In the genomic region with DNA sequence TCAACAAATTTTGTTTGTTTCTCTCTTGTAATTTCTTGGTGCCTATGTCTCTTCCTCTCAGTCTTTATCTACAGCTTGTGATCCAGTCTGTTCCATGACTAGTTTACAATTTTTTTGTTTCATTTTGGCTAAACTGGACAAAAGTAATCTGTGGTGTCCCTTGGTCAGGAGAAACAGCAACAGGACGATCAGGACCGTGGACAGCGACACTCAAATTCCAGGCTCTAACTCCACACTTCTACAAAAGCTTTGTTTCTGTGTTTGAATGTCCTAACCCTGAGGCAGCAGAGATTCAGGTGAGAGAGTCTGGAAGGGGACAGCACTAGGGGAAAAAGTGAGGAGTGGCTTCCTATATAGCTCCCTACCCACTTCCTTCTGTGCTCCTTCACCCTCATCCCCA, we compare ENCODE assay signal across 11 cellular contexts.
DNase-seq lines count a peak whose midpoint lies in the region; ATAC-seq and TF ChIP-seq lines count a peak whose summit lies in the region.
"Had no signal": no experiment of that assay in that cellular context is flagged by ENCODE, and none has a peak within 500 bp of the region (broad histone marks: within the 10 kb centered on the region; RNA-seq: fewer than 3 reads in every experiment).

No MANE protein-coding gene starts in this region.

- H3K4me1 ChIP-seq in A673 (ENCODE audit: insufficient read depth, low read length, poor library complexity, severe bottlenecking) (peaks cover 8% of the 10 kb centered on the region), hepatocyte (ENCODE audit: insufficient read depth) (no peaks in the 10 kb centered on the region), vagina (no peaks in the 10 kb centered on the region), osteoblast (ENCODE audit: insufficient read depth, low read length) (no peaks in the 10 kb centered on the region)

- H3K27me3 ChIP-seq in A673 (replicated peaks; ENCODE audit: insufficient read depth, low read depth, low read length, poor library complexity) (no peaks in the 10 kb centered on the region), hepatocyte (no peaks in the 10 kb centered on the region), vagina (no peaks in the 10 kb centered on the region), osteoblast (ENCODE audit: insufficient read depth, low read length) (no peaks in the 10 kb centered on the region)

- no peak overlapping the region for H3K27ac Mint-ChIP-seq in glutamatergic neuron (ENCODE audit: unreplicated experiment)
- no peak overlapping the region for H3K27ac Mint-ChIP-seq in stimulated activated effector memory CD8-positive, alpha-beta T cell treated with anti-CD3 and anti-CD28 coated beads, Interleukin-12 subunit alpha, Interleukin-12 subunit beta, amount 100 ng/mL, for 72 hours
- H3K27ac Mint-ChIP-seq: activated T-helper 1 cell treated with anti-CD3 and anti-CD28 coated beads, Interleukin-12 subunit alpha, Interleukin-12 subunit beta, Interleukin-2, Interleukin-4 antibody, amounts not matched to agents 30 ng/mL and 10 ng/mL and 1 ng/mL, durations not matched to agents 14 hours and 24 hours and 36 hours; stimulated activated naive CD8-positive, alpha-beta T cell treated with anti-CD3 and anti-CD28 coated beads, Interleukin-15, amount 100 ng/mL, for 72 hours had no signal

- H3K27ac ChIP-seq in A673 (ENCODE audit: low read depth, low read length, poor library complexity, severe bottlenecking), result no peak overlapping the region
- no peak overlapping the region for H3K27ac ChIP-seq in hepatocyte
- no peak overlapping the region for H3K27ac ChIP-seq in vagina
- H3K27ac ChIP-seq in osteoblast (ENCODE audit: low read depth, low read length), result no peak overlapping the region

- BruUV-seq in A673 (replicated peaks; lab: Mats Ljungman, UMichigan), result no TSS peak

- DNase-seq in A673 (ENCODE audit: low spot score) (peak; percentile 20), GM19240 (ENCODE audit: insufficient read length, low spot score) (peak; percentile 0), SW480 (ENCODE audit: low spot score) (peak; percentile 23), hepatocyte (ENCODE audit: low spot score) (peak; percentile 61), glutamatergic neuron (no peak), vagina (ENCODE audit: extremely low spot score in 2 of 2) (no peak), osteoblast (ENCODE audit: insufficient read length, low spot score, missing footprints) (no peak)
- DNase-seq in stimulated activated effector memory CD8-positive, alpha-beta T cell treated with anti-CD3 and anti-CD28 coated beads, Interleukin-12 subunit alpha, Interleukin-12 subunit beta, amount 100 ng/mL, for 72 hours (ENCODE audit: low spot score in 2 of 2), result no peak
- DNase-seq: DMS79; stimulated activated naive CD8-positive, alpha-beta T cell treated with anti-CD3 and anti-CD28 coated beads, Interleukin-15, amount 100 ng/mL, for 72 hours had no signal

- peaks cover 2% of the 10 kb centered on the region for H3K27me3 Mint-ChIP-seq in glutamatergic neuron (ENCODE audit: unreplicated experiment)
- H3K27me3 Mint-ChIP-seq: stimulated activated naive CD8-positive, alpha-beta T cell treated with anti-CD3 and anti-CD28 coated beads, Interleukin-15, amount 100 ng/mL, for 72 hours had no signal

- 5% methylated on average over 3 of the region's 3 CpGs for WGBS in hepatocyte (ENCODE audit: low lambda C conversion rate, missing lambda C conversion rate)

- POLR2A ChIA-PET in A673 (lab: Charles Lee; ENCODE audit: low non-redundant PET), result no interaction called here

- intact Hi-C loops in A673 (cut with micrococcal nuclease; ENCODE audit: unreplicated experiment), result no loop called here
- intact Hi-C loops in vagina (cut with DNase I), result no loop called here

- no peak for ATAC-seq in stimulated activated effector memory CD8-positive, alpha-beta T cell treated with anti-CD3 and anti-CD28 coated beads, Interleukin-12 subunit alpha, Interleukin-12 subunit beta, amount 100 ng/mL, for 72 hours
- ATAC-seq: stimulated activated naive CD8-positive, alpha-beta T cell treated with anti-CD3 and anti-CD28 coated beads, Interleukin-15, amount 100 ng/mL, for 72 hours had no signal

- H3K9me2 ChIP-seq in hepatocyte (replicated peaks; ENCODE audit: insufficient read depth), result no peaks in the 10 kb centered on the region

- peaks cover 6% of the 10 kb centered on the region for H3K36me3 Mint-ChIP-seq in glutamatergic neuron (ENCODE audit: unreplicated experiment)
- no peaks in the 10 kb centered on the region for H3K36me3 Mint-ChIP-seq in stimulated activated effector memory CD8-positive, alpha-beta T cell treated with anti-CD3 and anti-CD28 coated beads, Interleukin-12 subunit alpha, Interleukin-12 subunit beta, amount 100 ng/mL, for 72 hours

- TF ChIP-seq CTCF in A673 (conservative IDR thresholded peaks at IDR 0.05; ENCODE audit: low read depth, low read length), result no peak
- TF ChIP-seq CTCF in hepatocyte (IDR thresholded peaks at IDR 0.05; ENCODE audit: poor library complexity), result no peak
- TF ChIP-seq CTCF in glutamatergic neuron (IDR thresholded peaks at IDR 0.05; ENCODE audit: partially characterized antibody, unreplicated experiment), result no peak
- no peak for TF ChIP-seq CTCF in vagina (IDR thresholded peaks at IDR 0.05)
- TF ChIP-seq CTCF in osteoblast (IDR thresholded peaks at IDR 0.05; ENCODE audit: extremely low read depth, low read depth, low read length), result no peak

- H3K9me3 ChIP-seq in A673 (ENCODE audit: low read depth, low read length, poor library complexity, severe bottlenecking), result no peaks in the 10 kb centered on the region
- no peaks in the 10 kb centered on the region for H3K9me3 ChIP-seq in hepatocyte (ENCODE audit: low read depth)
- no peaks in the 10 kb centered on the region for H3K9me3 ChIP-seq in vagina
- H3K9me3 ChIP-seq in osteoblast (ENCODE audit: low read depth, low read length), result peaks cover 2% of the 10 kb centered on the region

- no peaks in the 10 kb centered on the region for H4K20me1 ChIP-seq in hepatocyte (ENCODE audit: insufficient read depth, poor library complexity, severe bottlenecking)
- no peaks in the 10 kb centered on the region for H4K20me1 ChIP-seq in osteoblast (ENCODE audit: insufficient read depth, low read length)

- no peak overlapping the region for H2AFZ ChIP-seq in hepatocyte
- H2AFZ ChIP-seq in osteoblast (ENCODE audit: low read length), result no peak overlapping the region

- H3K79me2 ChIP-seq in hepatocyte, result no peaks in the 10 kb centered on the region
- no peaks in the 10 kb centered on the region for H3K79me2 ChIP-seq in osteoblast (ENCODE audit: insufficient read depth, low read length)

- no peak for TF ChIP-seq POLR2A in vagina (IDR thresholded peaks at IDR 0.05)

- CTCF ChIA-PET in A673 (lab: Charles Lee), result no interaction called here

- no peak overlapping the region for H3K4me3 Mint-ChIP-seq in glutamatergic neuron (ENCODE audit: unreplicated experiment)
- H3K4me3 Mint-ChIP-seq in stimulated activated effector memory CD8-positive, alpha-beta T cell treated with anti-CD3 and anti-CD28 coated beads, Interleukin-12 subunit alpha, Interleukin-12 subunit beta, amount 100 ng/mL, for 72 hours, result no peak overlapping the region
- H3K4me3 Mint-ChIP-seq: activated T-helper 1 cell treated with anti-CD3 and anti-CD28 coated beads, Interleukin-12 subunit alpha, Interleukin-12 subunit beta, Interleukin-2, Interleukin-4 antibody, amounts not matched to agents 30 ng/mL and 10 ng/mL and 1 ng/mL, durations not matched to agents 14 hours and 24 hours and 36 hours; stimulated activated naive CD8-positive, alpha-beta T cell treated with anti-CD3 and anti-CD28 coated beads, Interleukin-15, amount 100 ng/mL, for 72 hours had no signal

- H3K36me3 ChIP-seq in A673 (ENCODE audit: insufficient read depth, low read length, poor library complexity, severe bottlenecking), result no peaks in the 10 kb centered on the region
- no peaks in the 10 kb centered on the region for H3K36me3 ChIP-seq in hepatocyte (replicated peaks; ENCODE audit: insufficient read depth, low read depth)
- H3K36me3 ChIP-seq in vagina, result no peaks in the 10 kb centered on the region
- H3K36me3 ChIP-seq in osteoblast (ENCODE audit: insufficient read depth, low read length), result no peaks in the 10 kb centered on the region

- H3K4me2 ChIP-seq in hepatocyte (no peak overlapping the region), osteoblast (ENCODE audit: insufficient read depth, low read length) (no peak overlapping the region)

- H3K4me3 ChIP-seq in A673 (ENCODE audit: low read depth, low read length, poor library complexity, severe bottlenecking) (no peak overlapping the region), hepatocyte (no peak overlapping the region), vagina (no peak overlapping the region), osteoblast (ENCODE audit: insufficient read depth, low read length) (no peak overlapping the region)

- peaks cover 2% of the 10 kb centered on the region for H3K9me3 Mint-ChIP-seq in glutamatergic neuron (ENCODE audit: unreplicated experiment)
- peaks cover 23% of the 10 kb centered on the region for H3K9me3 Mint-ChIP-seq in stimulated activated effector memory CD8-positive, alpha-beta T cell treated with anti-CD3 and anti-CD28 coated beads, Interleukin-12 subunit alpha, Interleukin-12 subunit beta, amount 100 ng/mL, for 72 hours

- H3K4me1 Mint-ChIP-seq in glutamatergic neuron (ENCODE audit: low read depth, unreplicated experiment), result no peaks in the 10 kb centered on the region
- H3K4me1 Mint-ChIP-seq in stimulated activated effector memory CD8-positive, alpha-beta T cell treated with anti-CD3 and anti-CD28 coated beads, Interleukin-12 subunit alpha, Interleukin-12 subunit beta, amount 100 ng/mL, for 72 hours, result no peaks in the 10 kb centered on the region
- H3K4me1 Mint-ChIP-seq: stimulated activated naive CD8-positive, alpha-beta T cell treated with anti-CD3 and anti-CD28 coated beads, Interleukin-15, amount 100 ng/mL, for 72 hours had no signal

Comparison
In these comparisons a context has a peak if more than half of its experiments do, and no peak if none do; other contexts are left out.
1. DNase-seq: peak in A673 (single experiment), GM19240 (single experiment), SW480 (single experiment) and hepatocyte (single experiment); none in glutamatergic neuron (single experiment), vagina (0 of 2), stimulated activated effector memory CD8-positive, alpha-beta T cell treated with anti-CD3 and anti-CD28 coated beads, Interleukin-12 subunit alpha, Interleukin-12 subunit beta, amount 100 ng/mL, for 72 hours (0 of 2) and osteoblast (single experiment).